ENCODE assay signal across 10 cellular contexts in the genomic region with DNA sequence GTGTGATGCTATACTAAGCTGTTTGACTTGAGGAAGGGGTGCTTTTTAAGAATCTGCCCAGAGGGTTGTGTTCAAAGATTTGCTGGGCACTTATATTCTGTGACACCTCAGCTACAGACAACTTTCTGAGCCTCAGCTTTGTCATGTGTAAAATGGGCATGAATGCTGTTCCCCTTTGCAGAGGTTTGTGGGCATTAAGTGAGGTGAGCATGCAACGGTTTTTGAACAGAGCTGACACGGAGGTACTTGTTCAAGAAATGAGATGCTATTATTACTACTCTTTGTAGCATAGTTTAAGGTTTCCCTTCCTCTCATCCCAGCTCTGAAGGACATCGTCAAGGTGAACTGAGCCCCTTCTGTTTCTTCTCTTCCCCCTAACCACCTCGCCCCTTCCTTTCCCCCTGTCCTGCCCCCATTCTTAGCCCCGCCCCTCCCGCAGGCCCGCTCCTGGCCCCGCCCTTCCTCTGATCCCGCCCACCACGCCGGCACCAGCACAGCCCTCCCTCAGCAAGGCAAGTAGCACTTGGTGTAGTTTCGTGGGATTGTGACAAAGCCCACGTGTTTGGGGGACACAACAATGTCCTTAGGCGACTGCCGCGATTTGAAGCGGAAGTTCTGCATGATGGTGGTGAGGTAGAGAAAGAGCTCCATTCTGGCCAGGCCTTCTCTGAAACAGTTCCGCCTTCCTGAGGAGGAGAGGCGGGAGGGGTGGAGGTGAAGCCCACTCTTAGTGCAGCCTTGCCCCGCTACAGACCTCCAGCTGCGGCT. TPM values are rescaled to one million over a fixed set of nuclear protein-coding genes. Genes with fewer than 3 reads are reported as not detected.
A peak's percentile ranks its signal among the peaks of the same experiment; 100 is the strongest.
DNase-seq lines count a peak whose midpoint lies in the region; ATAC-seq, FAIRE-seq and TF ChIP-seq lines count a peak whose summit lies in the region.
"Had no signal": no experiment of that assay in that cellular context is flagged by ENCODE, and none has a peak within 500 bp of the region (broad histone marks: within the 10 kb centered on the region; RNA-seq: fewer than 3 reads in every experiment).

No MANE protein-coding gene starts in this region.

- POLR2A ChIA-PET in A549 (lab: Yijun Ruan, JAX) = no interaction called here

- H3K9me3 ChIP-seq in A549 (peaks cover 31% of the 10 kb centered on the region), neuronal stem cell (replicated peaks in 1 of 2; ENCODE audit: control insufficient read depth in 2 of 2, insufficient read depth in 1 of 2, low read depth in 1 of 2, low read length in 2 of 2) (peaks cover 0 to 3% of the 10 kb centered on the region in 2 donors)

- DNase-seq in A549 (ENCODE audit: low read depth in 1 of 2, low spot score in 1 of 2) = no peak
- DNase-seq in T follicular helper cell (ENCODE audit: low read depth) = peak; percentile 50
- DNase-seq in activated naive CD4-positive, alpha-beta T cell treated with Interleukin-2 at 50 U/mL for 16 hours = peak; percentile 37
- DNase-seq in neuronal stem cell (ENCODE audit: low spot score) = no peak
- no peak for DNase-seq in globus pallidus (ENCODE audit: low spot score)
- DNase-seq in H4 (ENCODE audit: low spot score) = no peak
- DNase-seq: NCI-H82 had no signal

- H2BK15ac ChIP-seq in neuronal stem cell (ENCODE audit: low read length) = no peak overlapping the region

- no peak overlapping the region for H3K4me3 ChIP-seq in A549
- no peak overlapping the region for H3K4me3 ChIP-seq in neuronal stem cell (ENCODE audit: low read length in 2 of 2)

- no peak overlapping the region for H2AK5ac ChIP-seq in neuronal stem cell (ENCODE audit: low read depth, low read length)

- peaks cover 9% of the 10 kb centered on the region for H3K4me1 ChIP-seq in A549
- H3K4me1 ChIP-seq in neuronal stem cell (ENCODE audit: control insufficient read depth in 2 of 2, insufficient read depth in 1 of 2, low read depth in 1 of 2, low read length in 2 of 2) = no peaks in the 10 kb centered on the region

- no peak for TF ChIP-seq EP300 in A549 (IDR thresholded peaks at IDR 0.05)

- no peak overlapping the region for H3K4ac ChIP-seq in neuronal stem cell (ENCODE audit: low read length)

- TF ChIP-seq RAD21 in A549 (conservative IDR thresholded peaks at IDR 0.05 in 1 of 2, IDR thresholded peaks at IDR 0.05 in 1 of 2) = no peak

- no peak overlapping the region for H2BK5ac ChIP-seq in neuronal stem cell (ENCODE audit: low read length)

- H3K23ac ChIP-seq in neuronal stem cell (ENCODE audit: low read depth, low read length, poor library complexity) = peak overlapping the region; percentile 6

- TF ChIP-seq CTCF in A549 (IDR thresholded peaks at IDR 0.05) = no peak

- H3K27ac ChIP-seq in A549 (no peak overlapping the region; a peak in 1 of 6 replicates), neuronal stem cell (replicated peaks; ENCODE audit: low read length) (no peak overlapping the region)

- H3K14ac ChIP-seq in neuronal stem cell (ENCODE audit: low read length) = peak overlapping the region; percentile 42

- no peaks in the 10 kb centered on the region for H3K36me3 ChIP-seq in neuronal stem cell (replicated peaks in 1 of 2; ENCODE audit: control insufficient read depth in 2 of 2, insufficient read depth in 2 of 2, low read length in 2 of 2)

- ATAC-seq in A549 (peak; percentile 4 to 63; a peak in 3 of 6 replicates), GM19397 (IDR thresholded peaks at IDR 0.05; ENCODE audit: unreplicated experiment) (no peak), HG03342 (IDR thresholded peaks at IDR 0.05; ENCODE audit: unreplicated experiment) (no peak)

- H3K4me2 ChIP-seq in A549 (0 out of 3 replicates have a peak overlapping the region, but pooled peaks have one; percentile 6), neuronal stem cell (ENCODE audit: insufficient read depth, low read length, poor library complexity, severe bottlenecking) (peak overlapping the region; percentile 21)

- H3K18ac ChIP-seq in neuronal stem cell (ENCODE audit: low read length) = no peak overlapping the region

- H2BK12ac ChIP-seq in neuronal stem cell (ENCODE audit: low read length) = no peak overlapping the region

- H4K91ac ChIP-seq in neuronal stem cell (ENCODE audit: low read depth, low read length, poor library complexity) = no peak overlapping the region

- WGBS in A549 (ENCODE audit: missing lambda C conversion rate) = 50% methylated on average over 21 of the region's 21 CpGs
- no CpG with 5 or more reads among the region's 21 CpGs for WGBS in neuronal stem cell (ENCODE audit: extremely low coverage in 2 of 2, insufficient read length in 2 of 2, insufficient replicate concordance in 1 of 2), 2 donors

- no peak overlapping the region for H2BK120ac ChIP-seq in neuronal stem cell (ENCODE audit: low read depth, low read length)

- no peak overlapping the region for H3K9ac ChIP-seq in neuronal stem cell (ENCODE audit: low read depth, low read length, poor library complexity)

- no peaks in the 10 kb centered on the region for H3K79me1 ChIP-seq in neuronal stem cell (ENCODE audit: low read depth, low read length)

- H3K27me3 ChIP-seq in neuronal stem cell (ENCODE audit: control insufficient read depth in 3 of 3, insufficient read depth in 3 of 3, low read depth in 1 of 3, low read length in 3 of 3) = no peaks in the 10 kb centered on the region

- no peak overlapping the region for H4K8ac ChIP-seq in neuronal stem cell (ENCODE audit: low read depth, low read length)

- CTCF ChIA-PET in A549 (lab: Yijun Ruan, JAX) = interaction anchor here (0.9 to 2.1 kb wide), 5 partner anchors 13 to 541 kb away, joined by 3 to 7 read pairs (median 5); no protein-coding TSS in a partner anchor

- no peak overlapping the region for H2AFZ ChIP-seq in neuronal stem cell (ENCODE audit: low read length)

- TF ChIP-seq POLR2A in A549 (IDR thresholded peaks at IDR 0.05; ENCODE audit: low read length) = no peak

- peak; percentile 70 for FAIRE-seq in A549 (lab: Jason Lieb, UNC)

TF ChIP-seq in A549, 52 proteins besides CTCF, POLR2A, EP300 and RAD21:
- TF ChIP-seq MYC (IDR thresholded peaks at IDR 0.05; ENCODE audit: borderline replicate concordance, low read length) (no peak), HOXA7 (CRISPR knock-in tag; IDR thresholded peaks at IDR 0.05) (no peak), POLR2AphosphoS2 (conservative IDR thresholded peaks at IDR 0.05; ENCODE audit: low read length) (no peak), JUN (IDR thresholded peaks at IDR 0.05) (no peak), FOSL2 (IDR thresholded peaks at IDR 0.05) (no peak), FOSL2 (CRISPR knock-in tag; IDR thresholded peaks at IDR 0.05) (no peak), ESRRA (IDR thresholded peaks at IDR 0.05; ENCODE audit: borderline replicate concordance, low read length) (no peak), HOXB5 (CRISPR knock-in tag; IDR thresholded peaks at IDR 0.05) (no peak), JUNB (IDR thresholded peaks at IDR 0.05) (no peak), ZNF302 (CRISPR knock-in tag; IDR thresholded peaks at IDR 0.05) (no peak), CBX2 (IDR thresholded peaks at IDR 0.05; ENCODE audit: borderline replicate concordance, low read depth) (no peak), SMC3 (IDR thresholded peaks at IDR 0.05) (no peak), NR3C1 (IDR thresholded peaks at IDR 0.05) (no peak), MAZ (IDR thresholded peaks at IDR 0.05; ENCODE audit: borderline replicate concordance, low read depth, low read length) (no peak), TP53 (CRISPR knock-in tag; IDR thresholded peaks at IDR 0.05) (no peak), CHD4 (IDR thresholded peaks at IDR 0.05; ENCODE audit: borderline replicate concordance) (no peak)
- TF ChIP-seq, protein P1, sequence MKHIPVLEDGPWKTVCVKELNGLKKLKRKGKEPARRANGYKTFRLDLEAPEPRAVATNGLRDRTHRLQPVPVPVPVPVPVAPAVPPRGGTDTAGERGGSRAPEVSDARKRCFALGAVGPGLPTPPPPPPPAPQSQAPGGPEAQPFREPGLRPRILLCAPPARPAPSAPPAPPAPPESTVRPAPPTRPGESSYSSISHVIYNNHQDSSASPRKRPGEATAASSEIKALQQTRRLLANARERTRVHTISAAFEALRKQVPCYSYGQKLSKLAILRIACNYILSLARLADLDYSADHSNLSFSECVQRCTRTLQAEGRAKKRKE (CRISPR knock-in tag; IDR thresholded peaks at IDR 0.05; ENCODE audit: low read depth) = no peak
- TF ChIP-seq, protein P2, sequence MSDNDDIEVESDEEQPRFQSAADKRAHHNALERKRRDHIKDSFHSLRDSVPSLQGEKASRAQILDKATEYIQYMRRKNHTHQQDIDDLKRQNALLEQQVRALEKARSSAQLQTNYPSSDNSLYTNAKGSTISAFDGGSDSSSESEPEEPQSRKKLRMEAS (IDR thresholded peaks at IDR 0.05) = no peak
- TF ChIP-seq, protein P3, sequence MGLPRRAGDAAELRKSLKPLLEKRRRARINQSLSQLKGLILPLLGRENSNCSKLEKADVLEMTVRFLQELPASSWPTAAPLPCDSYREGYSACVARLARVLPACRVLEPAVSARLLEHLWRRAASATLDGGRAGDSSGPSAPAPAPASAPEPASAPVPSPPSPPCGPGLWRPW (IDR thresholded peaks at IDR 0.05) = no peak
- TF ChIP-seq, protein P4, sequence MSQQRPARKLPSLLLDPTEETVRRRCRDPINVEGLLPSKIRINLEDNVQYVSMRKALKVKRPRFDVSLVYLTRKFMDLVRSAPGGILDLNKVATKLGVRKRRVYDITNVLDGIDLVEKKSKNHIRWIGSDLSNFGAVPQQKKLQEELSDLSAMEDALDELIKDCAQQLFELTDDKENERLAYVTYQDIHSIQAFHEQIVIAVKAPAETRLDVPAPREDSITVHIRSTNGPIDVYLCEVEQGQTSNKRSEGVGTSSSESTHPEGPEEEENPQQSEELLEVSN (IDR thresholded peaks at IDR 0.05; ENCODE audit: borderline replicate concordance, low read depth) = no peak

RNA-seq across cellular contexts. Expression of a gene that starts 26.1 kb away (rescaled TPM):
- polyA plus RNA-seq in A549 (2011; rRNA removed) (not detected in 2 replicates), A549 (2017; fragmentation: RNase III; extraction: RNeasy Plus Mini Kit Qiagen cat#74134 plus additional on column Dnase treatment) (not detected in 3 replicates)
- not detected in 2 replicates for polyA plus RNA-seq in A549 (2012; cell fraction: cytosol; rRNA removed)
- not detected in 2 replicates for polyA plus RNA-seq in A549 (2012; cell fraction: nucleus; rRNA removed)
- not detected in 2 replicates for polyA minus RNA-seq in A549 (2011; rRNA and poly(A)+ RNA removed)
- not detected for polyA plus RNA-seq in neuronal stem cell (2013, experiment 1 of 2)
- not detected for polyA plus RNA-seq in neuronal stem cell (2013, experiment 2 of 2)
- not detected in 2 replicates for total RNA-seq in H4 (2014; rRNA removed; shearing (Covaris generic))
- polyA plus RNA-seq: AG04450 had no signal

RNA-seq across cellular contexts. Expression of a gene that starts 57.9 kb away (rescaled TPM):
- polyA plus RNA-seq in A549 (2011; rRNA removed) (not detected in 2 replicates), A549 (2017; fragmentation: RNase III; extraction: RNeasy Plus Mini Kit Qiagen cat#74134 plus additional on column Dnase treatment) (not detected in 3 replicates)
- polyA plus RNA-seq in A549 (2012; cell fraction: cytosol; rRNA removed) = 0.03 TPM in 1 of 2 replicates, not detected in the other
- polyA plus RNA-seq in A549 (2012; cell fraction: nucleus; rRNA removed) = 0.05 TPM in 1 of 2 replicates, not detected in the other
- not detected in 2 replicates for polyA minus RNA-seq in A549 (2011; rRNA and poly(A)+ RNA removed)
- polyA plus RNA-seq in neuronal stem cell (2013, experiment 1 of 2) = 0.07 TPM
- 0.03 TPM for polyA plus RNA-seq in neuronal stem cell (2013, experiment 2 of 2)
- total RNA-seq in H4 (2014; rRNA removed; shearing (Covaris generic)) = not detected in 2 replicates
- polyA plus RNA-seq: AG04450 had no signal

Comparison
In these comparisons a context has a peak if more than half of its experiments do, and no peak if none do; other contexts are left out.
1. ATAC-seq: peak in A549 (2 of 2); none in GM19397 (single experiment) and HG03342 (single experiment).
2. DNase-seq: peak in T follicular helper cell (single experiment) and activated naive CD4-positive, alpha-beta T cell treated with Interleukin-2 at 50 U/mL for 16 hours (single experiment); none in A549 (0 of 2), neuronal stem cell (single experiment), globus pallidus (single experiment) and H4 (single experiment).